ENCODE assay signal across 8 cellular contexts in the genomic region with DNA sequence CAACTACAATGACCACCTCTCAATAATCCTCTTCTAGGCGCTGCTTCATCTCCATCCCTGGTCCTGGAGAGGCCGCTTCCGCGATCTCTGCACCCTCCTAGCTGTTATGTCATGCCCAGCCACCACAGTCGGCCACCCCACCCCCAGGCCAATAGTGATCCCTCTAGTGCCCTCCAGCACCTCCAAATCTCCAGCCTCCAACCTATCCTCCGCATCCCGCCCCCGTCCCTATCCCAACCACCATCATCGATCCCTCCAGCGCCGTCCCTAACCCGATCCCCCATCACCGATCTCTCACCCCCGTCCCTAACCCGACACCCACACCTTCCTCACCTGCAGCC. TPM values are rescaled to one million over a fixed set of nuclear protein-coding genes. Genes with fewer than 3 reads are reported as not detected.
DNase-seq lines count a peak whose midpoint lies in the region; ATAC-seq and TF ChIP-seq lines count a peak whose summit lies in the region.

No MANE protein-coding gene starts in this region.

- no peak for TF ChIP-seq EP300 in sigmoid colon (IDR thresholded peaks at IDR 0.05)

- WGBS in HUES64 = 2% methylated on average over 15 of the region's 15 CpGs
- under 1% methylated on average over 15 of the region's 15 CpGs for WGBS in right cardiac atrium
- WGBS in sigmoid colon, 2 donors = 0% methylated on average over 15 of the region's 15 CpGs

- no peak for TF ChIP-seq POLR2A in sigmoid colon (IDR thresholded peaks at IDR 0.05)

- peaks cover 12% of the 10 kb centered on the region for H3K36me3 Mint-ChIP-seq in activated naive CD8-positive, alpha-beta T cell treated with anti-CD3 and anti-CD28 coated beads for 36 hours

- H3K4me3 ChIP-seq in HUES64 (ENCODE audit: low read length) (peak overlapping the region; percentile 96), right cardiac atrium (ENCODE audit: low read length) (peak overlapping the region; percentile 58), sigmoid colon (peak overlapping the region; percentile 71 to 75 (median 74))

- no peak overlapping the region for H3K27ac ChIP-seq in HUES64 (ENCODE audit: low read depth, low read length)
- H3K27ac ChIP-seq in right cardiac atrium (ENCODE audit: low read length) = no peak overlapping the region
- peak overlapping the region; percentile 82 to 94 (median 87) for H3K27ac ChIP-seq in sigmoid colon

- H3K27me3 Mint-ChIP-seq in activated naive CD8-positive, alpha-beta T cell treated with anti-CD3 and anti-CD28 coated beads for 36 hours = no peaks in the 10 kb centered on the region

- ATAC-seq in right cardiac atrium = peak; percentile 38 to 39

- H3K9me3 Mint-ChIP-seq in activated naive CD8-positive, alpha-beta T cell treated with anti-CD3 and anti-CD28 coated beads for 36 hours = no peaks in the 10 kb centered on the region

- H3K27me3 ChIP-seq in HUES64 (ENCODE audit: insufficient read depth, low read length) (peaks cover 27% of the 10 kb centered on the region), right cardiac atrium (ENCODE audit: control insufficient read depth, insufficient read depth) (no peaks in the 10 kb centered on the region), sigmoid colon (no peaks in the 10 kb centered on the region)

- intact Hi-C loops in right cardiac atrium (cut with DNase I) (loop anchor here in 1 of 4 donors (10.0 kb wide), 1 partner anchor 119 kb away; no protein-coding TSS in a partner anchor), sigmoid colon (cut with DNase I) (loop anchor here (2.0 to 10.0 kb wide), 4 partner anchors 29 to 249 kb away; a partner anchor contains a TSS)

- H3K4me1 ChIP-seq in HUES64 (ENCODE audit: insufficient read depth, low read length) = no peaks in the 10 kb centered on the region
- no peaks in the 10 kb centered on the region for H3K4me1 ChIP-seq in right cardiac atrium (ENCODE audit: control insufficient read depth, insufficient read depth, low read length)
- H3K4me1 ChIP-seq in sigmoid colon = peaks cover 0 to 5% (median 0%) of the 10 kb centered on the region in 4 donors

- peak overlapping the region; percentile 96 for H3K4me3 Mint-ChIP-seq in activated naive CD8-positive, alpha-beta T cell treated with anti-CD3 and anti-CD28 coated beads for 36 hours

- H3K36me3 ChIP-seq in HUES64 (ENCODE audit: insufficient read depth, low read length) (no peaks in the 10 kb centered on the region; the same call in 1 of the 2 replicates), sigmoid colon (no peaks in the 10 kb centered on the region)

- peaks cover 23% of the 10 kb centered on the region for H3K4me1 Mint-ChIP-seq in activated naive CD8-positive, alpha-beta T cell treated with anti-CD3 and anti-CD28 coated beads for 36 hours

- no peak for TF ChIP-seq CTCF in sigmoid colon (IDR thresholded peaks at IDR 0.05)

- H3K27ac Mint-ChIP-seq in activated naive CD8-positive, alpha-beta T cell treated with anti-CD3 and anti-CD28 coated beads for 36 hours = peak overlapping the region; percentile 91

- no peaks in the 10 kb centered on the region for H3K9me3 ChIP-seq in HUES64 (ENCODE audit: insufficient read depth, low read depth, low read length)
- no peaks in the 10 kb centered on the region for H3K9me3 ChIP-seq in right cardiac atrium (ENCODE audit: control insufficient read depth, low read length)
- H3K9me3 ChIP-seq in sigmoid colon = no peaks in the 10 kb centered on the region

- peak overlapping the region; percentile 50; the same call in 1 of the 2 replicates for H3K9ac ChIP-seq in HUES64 (ENCODE audit: low read depth, low read length)

- DNase-seq in DMS53 (lab: John Stamatoyannopoulos, UW) (peak; percentile 53), DMS53 treated with DMSO at 0.1 percent for 48 hours (lab: John Stamatoyannopoulos, UW; ENCODE audit: unreplicated experiment) (no peak), right cardiac atrium (peak in 2 of 3 donors; percentile 43 to 54), sigmoid colon (no peak), NOMO-1 treated with dmso at 0.1 percent for 144 hours (lab: John Stamatoyannopoulos, UW; ENCODE audit: unreplicated experiment) (no peak), NCI-H1930 (lab: John Stamatoyannopoulos, UW) (no peak)
- DNase-seq in activated naive CD8-positive, alpha-beta T cell treated with anti-CD3 and anti-CD28 coated beads for 36 hours = no peak

RNA-seq across cellular contexts. Expression of a gene that starts 0.9 kb away (rescaled TPM):
- polyA plus RNA-seq in HUES64 (2013, experiment 1 of 2) = 12.6 TPM
- polyA plus RNA-seq in HUES64 (2013, experiment 2 of 2) = 12.7 TPM
- 10 to 100 TPM; 29.8 to 30.9 TPM for total RNA-seq in activated naive CD8-positive, alpha-beta T cell treated with anti-CD3 and anti-CD28 coated beads for 36 hours
- total RNA-seq in right cardiac atrium = 1 to 10 TPM; 4.4 to 5.2 (median 4.8) TPM
- polyA plus RNA-seq in right cardiac atrium = 3.8 TPM
- total RNA-seq in sigmoid colon = 1 to 10 TPM; 4.8 to 6.1 (median 5.0) TPM
- 1 to 10 TPM; 2.4 to 5.3 (median 2.5) TPM for polyA plus RNA-seq in sigmoid colon

RNA-seq across cellular contexts. Expression of a gene that starts 31.0 kb away (rescaled TPM):
- 45.5 TPM for polyA plus RNA-seq in HUES64 (2013, experiment 1 of 2)
- polyA plus RNA-seq in HUES64 (2013, experiment 2 of 2) = 43.6 TPM
- 10 to 100 TPM; 54.7 to 60.3 TPM for total RNA-seq in activated naive CD8-positive, alpha-beta T cell treated with anti-CD3 and anti-CD28 coated beads for 36 hours
- total RNA-seq in right cardiac atrium = 10 to 100 TPM; 48.8 to 59.8 (median 53.2) TPM
- polyA plus RNA-seq in right cardiac atrium = 56.8 TPM
- 10 to 100 TPM; 26.7 to 51.7 (median 43.1) TPM for total RNA-seq in sigmoid colon
- polyA plus RNA-seq in sigmoid colon = 100 to 1,000 TPM in 1 of 3 donors, 10 to 100 TPM in 2; 71.1 to 228 (median 93.1) TPM

RNA-seq across cellular contexts. Expression of a gene that starts 40.2 kb away (rescaled TPM):
- polyA plus RNA-seq in HUES64 (2013, experiment 1 of 2) = 16.6 TPM
- 17.1 TPM for polyA plus RNA-seq in HUES64 (2013, experiment 2 of 2)
- 10 to 100 TPM; 23.5 to 27.4 TPM for total RNA-seq in activated naive CD8-positive, alpha-beta T cell treated with anti-CD3 and anti-CD28 coated beads for 36 hours
- 10 to 100 TPM; 13.6 to 17.4 (median 17.0) TPM for total RNA-seq in right cardiac atrium
- 14.3 TPM for polyA plus RNA-seq in right cardiac atrium
- total RNA-seq in sigmoid colon = 10 to 100 TPM; 19.7 to 25.0 (median 21.9) TPM
- polyA plus RNA-seq in sigmoid colon = 10 to 100 TPM; 16.8 to 30.3 (median 20.3) TPM

Comparison
In these comparisons a context has a peak if more than half of its experiments do, and no peak if none do; other contexts are left out.
1. DNase-seq: peak in DMS53 (single experiment) and right cardiac atrium (2 of 3); none in DMS53 treated with DMSO at 0.1 percent for 48 hours (single experiment), activated naive CD8-positive, alpha-beta T cell treated with anti-CD3 and anti-CD28 coated beads for 36 hours (single experiment), sigmoid colon (single experiment), NOMO-1 treated with dmso at 0.1 percent for 144 hours (single experiment) and NCI-H1930 (0 of 2).
2. H3K27ac ChIP-seq: peak in sigmoid colon (4 of 4); none in HUES64 (single experiment) and right cardiac atrium (single experiment).
3. RNA of a gene that starts 0.9 kb away (total RNA-seq): 29.8 to 30.9 TPM in activated naive CD8-positive, alpha-beta T cell treated with anti-CD3 and anti-CD28 coated beads for 36 hours; 4.8 to 6.1 TPM in sigmoid colon and 4.4 to 5.2 TPM in right cardiac atrium; every median in the first group is over 4 times any median in the second.
4. Peak in every context shown above with its lines, with median percentiles within 50 percentile points of each other: H3K4me3 ChIP-seq.